ENCODE assay signal across 18 cellular contexts in the genomic region with DNA sequence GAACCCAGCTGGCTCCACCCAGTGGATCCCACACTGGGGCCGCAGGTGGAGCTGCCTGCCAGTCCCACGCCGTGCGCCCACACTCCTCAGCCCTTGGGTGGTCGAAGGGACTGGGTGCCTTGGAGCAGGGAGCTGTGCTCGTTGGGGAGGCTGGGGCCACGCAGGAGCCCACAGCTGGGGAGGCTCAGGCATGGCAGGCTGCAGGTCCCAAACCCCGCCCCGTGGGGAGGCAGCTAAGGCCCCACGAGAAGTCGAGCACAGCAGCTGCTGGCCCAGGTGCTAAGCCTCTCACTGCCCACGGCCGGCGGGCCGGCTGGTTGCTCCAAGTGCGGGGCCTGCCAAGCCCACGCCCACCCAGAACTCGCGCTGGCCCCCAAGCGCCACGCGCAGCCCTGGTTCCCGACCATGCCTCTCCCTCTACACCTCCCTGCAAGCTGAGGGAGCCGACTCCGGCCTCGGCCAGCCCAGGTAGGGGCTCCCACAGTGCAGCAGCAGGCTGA. TPM values are rescaled to one million over a fixed set of nuclear protein-coding genes. Genes with fewer than 3 reads are reported as not detected.
DNase-seq lines count a peak whose midpoint lies in the region; FAIRE-seq and TF ChIP-seq lines count a peak whose summit lies in the region.
"Had no signal": no experiment of that assay in that cellular context is flagged by ENCODE, and none has a peak within 500 bp of the region (broad histone marks: within the 10 kb centered on the region; RNA-seq: fewer than 3 reads in every experiment).

No MANE protein-coding gene starts in this region.

- H3F3A ChIP-seq in Loucy (ENCODE audit: low read depth) (no peaks in the 10 kb centered on the region), PC-9 (ENCODE audit: insufficient read depth, low read depth) (no peaks in the 10 kb centered on the region)

- H2AFZ ChIP-seq in Loucy (ENCODE audit: low read length) (no peak overlapping the region), PC-9 (peak overlapping the region; percentile 43; the same call in 1 of the 2 replicates)

- H3K4me2 ChIP-seq in Loucy (ENCODE audit: low read depth, low read length, poor library complexity, severe bottlenecking) (peak overlapping the region; percentile 8), PC-9 (no peak overlapping the region)

- H3K27me3 Mint-ChIP-seq in endothelial cell (ENCODE audit: unreplicated experiment) = peaks cover 2% of the 10 kb centered on the region

- no peak overlapping the region for H3K27ac Mint-ChIP-seq in endothelial cell (ENCODE audit: unreplicated experiment)
- H3K27ac Mint-ChIP-seq: B cell; CD8-positive, alpha-beta T cell had no signal

- DNase-seq in PC-9 (no peak), islet precursor cell (peak; percentile 37), urothelium cell line (ENCODE audit: low spot score) (no peak), SW 1271 (lab: John Stamatoyannopoulos, UW) (no peak), endothelial cell (ENCODE audit: low spot score) (no peak), HTR-8/SVneo (ENCODE audit: insufficient read length, low spot score) (no peak)
- DNase-seq: Calu3, DMS79 treated with DMSO at 0.1 percent for 48 hours, HCEC 1CT had no signal

- CTCF ChIA-PET in PC-9 (lab: Charles Lee) = no interaction called here

- H3K9me3 ChIP-seq in Loucy (ENCODE audit: insufficient read depth, low read depth, low read length) (no peaks in the 10 kb centered on the region), PC-9 (ENCODE audit: insufficient read depth, low read depth) (no peaks in the 10 kb centered on the region)

- no peak overlapping the region for H3K4me3 Mint-ChIP-seq in endothelial cell (ENCODE audit: unreplicated experiment)

- peaks cover 4% of the 10 kb centered on the region for H3K4me1 Mint-ChIP-seq in endothelial cell (ENCODE audit: unreplicated experiment)

- H3K4me3 ChIP-seq in Loucy (ENCODE audit: low read length, poor library complexity, severe bottlenecking) (peak overlapping the region; percentile 71), PC-9 (no peak overlapping the region)
- H3K4me3 ChIP-seq: BLaER1 treated with 17β-estradiol and CSF1 and Interleukin-3, amounts not matched to agents 10 nM and 100 nM; GM12878 had no signal

- intact Hi-C loops in PC-9 (cut with micrococcal nuclease; ENCODE audit: unreplicated experiment) = no loop called here

- BruUV-seq in PC-9 (replicated peaks; lab: Mats Ljungman, UMichigan) = no TSS peak

- POLR2A ChIA-PET in PC-9 (lab: Charles Lee; ENCODE audit: unreplicated experiment) = no interaction called here

- H3K79me2 ChIP-seq in Loucy (ENCODE audit: insufficient read depth, low read length) (no peaks in the 10 kb centered on the region), PC-9 (ENCODE audit: low read depth) (no peaks in the 10 kb centered on the region)

- no peaks in the 10 kb centered on the region for H3K36me3 ChIP-seq in Loucy (ENCODE audit: insufficient read depth, low read length)
- H3K36me3 ChIP-seq in PC-9 (ENCODE audit: low read depth) = no peaks in the 10 kb centered on the region
- H3K36me3 ChIP-seq: BLaER1 treated with 17β-estradiol and CSF1 and Interleukin-3, amounts not matched to agents 10 nM and 100 nM had no signal

- H3K4me1 ChIP-seq in Loucy (ENCODE audit: insufficient read depth, low read length, poor library complexity, severe bottlenecking) (peaks cover 18% of the 10 kb centered on the region), PC-9 (replicated peaks; ENCODE audit: insufficient read depth) (no peaks in the 10 kb centered on the region)

- H3K9me2 ChIP-seq in Loucy (replicated peaks; ENCODE audit: low read depth, low read length) = no peaks in the 10 kb centered on the region
- no peaks in the 10 kb centered on the region for H3K9me2 ChIP-seq in PC-9 (ENCODE audit: insufficient read depth)

- FAIRE-seq in urothelium cell line (lab: Jason Lieb, UNC) (peak; percentile 44), HTR-8/SVneo (lab: Jason Lieb, UNC) (no peak)
- FAIRE-seq: GM12878, GM19239, H1 had no signal

- no peaks in the 10 kb centered on the region for H4K20me1 ChIP-seq in Loucy (ENCODE audit: insufficient read depth, low read length, poor library complexity, severe bottlenecking)
- H4K20me1 ChIP-seq in PC-9 (ENCODE audit: insufficient read depth) = no peaks in the 10 kb centered on the region
- H4K20me1 ChIP-seq: BLaER1 treated with 17β-estradiol and CSF1 and Interleukin-3, amounts not matched to agents 10 nM and 100 nM had no signal

- H3K27ac ChIP-seq in PC-9 = no peak overlapping the region
- H3K27ac ChIP-seq: BLaER1 treated with 17β-estradiol and CSF1 and Interleukin-3, amounts not matched to agents 10 nM and 100 nM had no signal

- TF ChIP-seq CTCF in Loucy (conservative IDR thresholded peaks at IDR 0.05; ENCODE audit: low read length) (no peak), PC-9 (conservative IDR thresholded peaks at IDR 0.05) (no peak), endothelial cell (IDR thresholded peaks at IDR 0.05; ENCODE audit: unreplicated experiment) (no peak)

- H3K9me3 Mint-ChIP-seq in endothelial cell (ENCODE audit: unreplicated experiment) = no peaks in the 10 kb centered on the region
- H3K9me3 Mint-ChIP-seq: CD8-positive, alpha-beta T cell had no signal

- H3K27me3 ChIP-seq in Loucy (ENCODE audit: insufficient read depth, low read length, poor library complexity, severe bottlenecking) (no peaks in the 10 kb centered on the region), PC-9 (ENCODE audit: insufficient read depth, low read depth) (peaks cover 65% of the 10 kb centered on the region)

- H3K9ac ChIP-seq in Loucy (ENCODE audit: low read depth, low read length, poor library complexity, severe bottlenecking) = no peak overlapping the region
- H3K9ac ChIP-seq: BLaER1 treated with 17β-estradiol and CSF1 and Interleukin-3, amounts not matched to agents 10 nM and 100 nM had no signal

- H3K36me3 Mint-ChIP-seq in endothelial cell (ENCODE audit: low read depth, unreplicated experiment) = no peaks in the 10 kb centered on the region
- H3K36me3 Mint-ChIP-seq: CD8-positive, alpha-beta T cell had no signal

RNA-seq across cellular contexts. Expression of a gene that starts 56.2 kb away (rescaled TPM):
- total RNA-seq in PC-9 (2021) (not detected in 2 replicates), endothelial cell (ENCODE audit: unreplicated experiment) (4.5 TPM)
- total RNA-seq: B cell; Calu3; CD8-positive, alpha-beta T cell; G401; GM12878; HT-29 had no signal
